In the genomic region with DNA sequence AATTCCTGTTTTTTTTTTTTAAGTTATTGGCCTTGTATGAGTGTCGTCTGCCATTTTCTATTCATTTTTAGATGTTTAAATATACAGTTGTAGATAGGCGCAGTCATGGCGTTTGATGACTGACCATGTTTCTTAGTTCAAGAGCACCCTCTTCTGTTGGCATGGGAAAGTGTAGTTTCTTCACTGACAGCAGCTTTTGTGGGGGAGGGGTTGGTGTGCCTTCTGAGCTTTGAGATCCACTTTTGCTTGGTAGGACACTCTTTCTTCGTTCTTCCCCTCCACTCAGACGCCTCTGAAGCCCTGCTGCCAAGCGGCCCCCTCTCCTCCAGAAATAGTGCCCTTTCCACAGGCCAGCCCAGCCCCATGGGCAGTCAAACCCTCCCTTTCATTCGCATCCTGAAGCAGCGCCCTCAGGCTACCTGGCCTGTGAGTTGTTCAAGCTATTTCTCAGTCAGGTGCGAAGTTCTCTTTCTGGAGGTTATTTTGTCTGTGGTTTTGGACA, we compare ENCODE assay signal across 8 cellular contexts.
DNase-seq lines count a peak whose midpoint lies in the region; ATAC-seq and TF ChIP-seq lines count a peak whose summit lies in the region.

No MANE protein-coding gene starts in this region.

- intact Hi-C loops in breast epithelium (cut with DNase I; ENCODE audit: low total_unique reads) = loop anchor here (10.0 kb wide), 1 partner anchor 816 kb away; a partner anchor contains a TSS

- no peak overlapping the region for H3K27ac ChIP-seq in C4-2B
- no peak overlapping the region for H3K27ac ChIP-seq in SK-N-MC
- H3K27ac ChIP-seq in breast epithelium = peak overlapping the region in 1 of 2 donors; percentile 17

- H3K4me1 ChIP-seq in breast epithelium = no peaks in the 10 kb centered on the region

- H3K27me3 ChIP-seq in breast epithelium = no peaks in the 10 kb centered on the region

- peak; percentile 53 for DNase-seq in NCI-H1417 treated with DMSO at 0.1 percent for 48 hours (lab: John Stamatoyannopoulos, UW)
- peak; percentile 78 for DNase-seq in SK-N-MC (ENCODE audit: low read depth, low spot score)
- peak; percentile 56 to 62 for DNase-seq in breast epithelium (ENCODE audit: low spot score in 2 of 2)
- DNase-seq in inferior parietal cortex (ENCODE audit: extremely low spot score) = peak; percentile 83
- peak; percentile 7 to 33 (median 14) for DNase-seq in stimulated activated CD4-positive, alpha-beta T cell treated with anti-CD3 and anti-CD28 coated beads, Interleukin-12 subunit alpha, Interleukin-12 subunit beta, amount 100 ng/mL, for 48 hours (ENCODE audit: low read depth in 2 of 3, low spot score in 1 of 3)

- ATAC-seq in GM19395 (IDR thresholded peaks at IDR 0.05; ENCODE audit: unreplicated experiment) = peak; percentile 69
- ATAC-seq in GM18870 (IDR thresholded peaks at IDR 0.05; ENCODE audit: unreplicated experiment) = no peak

- H3K9ac ChIP-seq in SK-N-MC (ENCODE audit: insufficient read length) = peak overlapping the region; percentile 55

- H3K4me3 ChIP-seq in SK-N-MC (peak overlapping the region; percentile 30; the same call in 1 of the 2 replicates), breast epithelium (no peak overlapping the region)

- peak; percentile 79 for TF ChIP-seq CTCF in C4-2B (conservative IDR thresholded peaks at IDR 0.05)
- TF ChIP-seq CTCF in breast epithelium (IDR thresholded peaks at IDR 0.05) = peak; percentile 50 to 90 (median 89)

- no peaks in the 10 kb centered on the region for H3K36me3 ChIP-seq in SK-N-MC (ENCODE audit: insufficient read depth, low read length)
- H3K36me3 ChIP-seq in breast epithelium = no peaks in the 10 kb centered on the region

- H3K9me3 ChIP-seq in SK-N-MC (ENCODE audit: low read depth, low read length) (no peaks in the 10 kb centered on the region), breast epithelium (no peaks in the 10 kb centered on the region)

- TF ChIP-seq POLR2A in breast epithelium (IDR thresholded peaks at IDR 0.05) = no peak

Comparison
In these comparisons a context has a peak if more than half of its experiments do, and no peak if none do; other contexts are left out.
1. DNase-seq: peak in every context shown above with its lines; median percentile 83 in inferior parietal cortex; 78 in SK-N-MC; 59 in breast epithelium; 53 in NCI-H1417 treated with DMSO at 0.1 percent for 48 hours; 14 in stimulated activated CD4-positive, alpha-beta T cell treated with anti-CD3 and anti-CD28 coated beads, Interleukin-12 subunit alpha, Interleukin-12 subunit beta, amount 100 ng/mL, for 48 hours.